In the genomic region with DNA sequence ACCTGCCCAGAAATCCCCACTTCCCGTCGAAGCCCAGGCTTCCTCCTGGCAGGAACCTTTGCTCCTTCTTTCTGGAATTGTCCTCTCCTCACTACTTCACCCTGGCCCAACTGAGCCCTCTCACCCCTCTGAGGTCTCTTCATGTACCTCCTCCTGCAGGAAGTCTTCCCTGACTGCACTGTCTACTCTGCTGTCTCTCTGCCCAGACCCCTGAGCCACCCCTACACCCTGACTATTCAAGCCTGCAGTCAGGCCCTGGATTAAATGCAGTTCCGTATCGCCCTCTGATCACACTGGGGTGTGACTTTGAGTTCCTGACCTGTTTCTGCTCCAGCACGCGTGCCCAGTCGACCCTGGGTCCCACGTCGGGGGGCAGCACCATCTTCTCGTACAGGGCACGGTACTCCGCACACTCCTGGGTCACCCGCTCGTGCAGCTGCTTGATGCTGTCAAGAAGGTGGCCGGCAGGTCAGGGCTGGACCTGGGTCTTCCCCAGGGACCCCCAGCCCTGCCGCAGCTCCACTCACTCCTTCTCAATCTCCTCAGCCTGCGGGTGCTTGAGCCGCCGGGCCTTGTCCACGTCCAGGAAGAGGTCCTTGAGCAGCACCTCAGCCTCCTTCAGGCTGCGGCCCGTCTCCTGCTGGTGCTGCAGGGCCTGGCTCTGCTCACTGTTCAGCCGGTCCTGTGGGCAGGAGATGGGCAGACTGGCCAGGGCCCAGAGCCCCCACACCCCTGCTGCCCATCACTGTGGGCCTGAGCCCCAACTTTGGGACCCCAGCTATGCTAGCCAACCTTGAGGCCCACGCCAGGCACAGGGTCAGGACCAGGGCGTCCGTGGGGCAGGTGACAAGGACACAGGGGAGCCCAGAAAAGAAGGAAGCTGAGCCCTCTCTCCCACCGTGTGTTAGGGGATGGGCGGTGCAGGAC, we compare ENCODE assay signal across 18 cellular contexts. TPM values are rescaled to one million over a fixed set of nuclear protein-coding genes. Genes with fewer than 3 reads are reported as not detected.
DNase-seq lines count a peak whose midpoint lies in the region; ATAC-seq, FAIRE-seq and TF ChIP-seq lines count a peak whose summit lies in the region.
"Had no signal": no experiment of that assay in that cellular context is flagged by ENCODE, and none has a peak within 500 bp of the region (broad histone marks: within the 10 kb centered on the region; RNA-seq: fewer than 3 reads in every experiment).

No MANE protein-coding gene starts in this region.

- TF ChIP-seq CTCF in endothelial cell (IDR thresholded peaks at IDR 0.05; ENCODE audit: unreplicated experiment): no peak

- H3K36me3 Mint-ChIP-seq in activated naive CD8-positive, alpha-beta T cell: no peaks in the 10 kb centered on the region
- no peaks in the 10 kb centered on the region for H3K36me3 Mint-ChIP-seq in activated naive CD8-positive, alpha-beta T cell treated with anti-CD3 and anti-CD28 coated beads for 36 hours
- no peaks in the 10 kb centered on the region for H3K36me3 Mint-ChIP-seq in endothelial cell (ENCODE audit: low read depth, unreplicated experiment)

- DNase-seq in activated naive CD8-positive, alpha-beta T cell treated with anti-CD3 and anti-CD28 coated beads for 36 hours: no peak
- no peak for DNase-seq in endothelial cell (ENCODE audit: low spot score)
- DNase-seq in urothelium cell line (ENCODE audit: low spot score): no peak
- no peak for DNase-seq in DMS79 treated with DMSO at 0.1 percent for 48 hours (lab: John Stamatoyannopoulos, UW)
- DNase-seq: AML-193; CD4-positive, alpha-beta T cell; DND-41; GDM1; HCEC 1CT; IMR-90; NCI-H1417 treated with DMSO at 0.1 percent for 48 hours; NCI-H2029; NCI-H510A had no signal

- H3K9me3 Mint-ChIP-seq in activated naive CD8-positive, alpha-beta T cell (ENCODE audit: low read depth): no peaks in the 10 kb centered on the region
- no peaks in the 10 kb centered on the region for H3K9me3 Mint-ChIP-seq in activated naive CD8-positive, alpha-beta T cell treated with anti-CD3 and anti-CD28 coated beads for 36 hours
- no peaks in the 10 kb centered on the region for H3K9me3 Mint-ChIP-seq in endothelial cell (ENCODE audit: unreplicated experiment)
- H3K9me3 Mint-ChIP-seq: CD4-positive, alpha-beta T cell had no signal

- no peaks in the 10 kb centered on the region for H3K27me3 Mint-ChIP-seq in activated naive CD8-positive, alpha-beta T cell
- H3K27me3 Mint-ChIP-seq in activated naive CD8-positive, alpha-beta T cell treated with anti-CD3 and anti-CD28 coated beads for 36 hours: no peaks in the 10 kb centered on the region
- H3K27me3 Mint-ChIP-seq in endothelial cell (ENCODE audit: unreplicated experiment): peaks cover 12% of the 10 kb centered on the region
- H3K27me3 Mint-ChIP-seq: CD4-positive, alpha-beta T cell had no signal

- peak; percentile 20 for FAIRE-seq in urothelium cell line (lab: Jason Lieb, UNC)
- FAIRE-seq: GM12892 had no signal

- peaks cover 16% of the 10 kb centered on the region for H3K4me1 Mint-ChIP-seq in activated naive CD8-positive, alpha-beta T cell (ENCODE audit: low read depth)
- peaks cover 7% of the 10 kb centered on the region for H3K4me1 Mint-ChIP-seq in activated naive CD8-positive, alpha-beta T cell treated with anti-CD3 and anti-CD28 coated beads for 36 hours
- H3K4me1 Mint-ChIP-seq in endothelial cell (ENCODE audit: unreplicated experiment): peaks cover 6% of the 10 kb centered on the region

- no peak for ATAC-seq in GM19452 (IDR thresholded peaks at IDR 0.05; ENCODE audit: unreplicated experiment)

- H3K27ac Mint-ChIP-seq in activated naive CD8-positive, alpha-beta T cell: peak overlapping the region; percentile 41
- H3K27ac Mint-ChIP-seq in activated naive CD8-positive, alpha-beta T cell treated with anti-CD3 and anti-CD28 coated beads for 36 hours: no peak overlapping the region
- H3K27ac Mint-ChIP-seq in endothelial cell (ENCODE audit: unreplicated experiment): peak overlapping the region; percentile 18
- H3K27ac Mint-ChIP-seq: CD4-positive, alpha-beta T cell had no signal

- no peak overlapping the region for H3K4me3 Mint-ChIP-seq in activated naive CD8-positive, alpha-beta T cell
- H3K4me3 Mint-ChIP-seq in activated naive CD8-positive, alpha-beta T cell treated with anti-CD3 and anti-CD28 coated beads for 36 hours: no peak overlapping the region
- H3K4me3 Mint-ChIP-seq in endothelial cell (ENCODE audit: unreplicated experiment): peak overlapping the region; percentile 31
- H3K4me3 Mint-ChIP-seq: CD4-positive, alpha-beta T cell had no signal

RNA-seq across cellular contexts. Expression of a gene that starts 3.9 kb away (rescaled TPM):
- total RNA-seq in activated naive CD8-positive, alpha-beta T cell treated with anti-CD3 and anti-CD28 coated beads for 36 hours: 1 to 10 TPM; 2.0 to 2.5 TPM
- not detected for total RNA-seq in endothelial cell (ENCODE audit: unreplicated experiment)
- total RNA-seq: IMR-90, RPMI7951, SJSA1 had no signal

RNA-seq across cellular contexts. Expression of a gene that starts 22.6 kb away (rescaled TPM):
- total RNA-seq in activated naive CD8-positive, alpha-beta T cell treated with anti-CD3 and anti-CD28 coated beads for 36 hours: 1 to 10 TPM; 4.9 to 5.5 TPM
- 8.4 TPM for total RNA-seq in endothelial cell (ENCODE audit: unreplicated experiment)

RNA-seq across cellular contexts. Expression of a gene that starts 44.2 kb away (rescaled TPM):
- total RNA-seq in activated naive CD8-positive, alpha-beta T cell treated with anti-CD3 and anti-CD28 coated beads for 36 hours: 10 to 100 TPM; 12.5 to 14.2 TPM
- total RNA-seq in endothelial cell (ENCODE audit: unreplicated experiment): 22.6 TPM

RNA-seq across cellular contexts. Expression of a gene that starts 44.3 kb away (rescaled TPM):
- total RNA-seq in activated naive CD8-positive, alpha-beta T cell treated with anti-CD3 and anti-CD28 coated beads for 36 hours: 10 to 100 TPM; 26.3 to 26.9 TPM
- total RNA-seq in endothelial cell (ENCODE audit: unreplicated experiment): 36.1 TPM

RNA-seq across cellular contexts. Expression of a gene that starts 49.1 kb away (rescaled TPM):
- 100 to 1,000 TPM; 140 to 141 TPM for total RNA-seq in activated naive CD8-positive, alpha-beta T cell treated with anti-CD3 and anti-CD28 coated beads for 36 hours
- total RNA-seq in endothelial cell (ENCODE audit: unreplicated experiment): 62.6 TPM
